Comparison of ENCODE assay signal across 16 cellular contexts in the genomic region with DNA sequence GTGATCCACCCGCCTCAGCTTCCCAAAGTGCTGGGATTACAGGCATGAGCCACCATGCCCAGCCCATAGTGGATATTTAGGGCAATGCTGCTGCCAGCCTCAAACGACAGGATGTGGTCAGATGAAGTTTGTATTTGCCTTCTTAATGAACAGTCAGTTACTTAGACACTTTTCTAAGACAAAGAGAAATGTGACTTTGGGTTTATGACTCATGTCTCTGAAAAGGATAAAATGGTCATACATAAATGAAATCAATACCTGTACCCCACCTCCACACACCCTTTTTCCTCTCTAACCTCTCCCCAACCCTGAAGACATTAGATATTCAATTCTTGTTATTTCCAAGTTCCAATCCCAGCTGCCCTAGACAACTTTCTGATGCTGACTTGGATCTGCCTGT.
DNase-seq lines count a peak whose midpoint lies in the region; ATAC-seq and TF ChIP-seq lines count a peak whose summit lies in the region.
"Had no signal": no experiment of that assay in that cellular context is flagged by ENCODE, and none has a peak within 500 bp of the region (broad histone marks: within the 10 kb centered on the region; RNA-seq: fewer than 3 reads in every experiment).

No MANE protein-coding gene starts in this region.

- POLR2A ChIA-PET in HEK293T (lab: Yijun Ruan, JAX): interaction anchor here (1.0 kb wide), 1 partner anchor 17 kb away, joined by 4 read pairs; no protein-coding TSS in a partner anchor

- no peak overlapping the region for H3K4me3 Mint-ChIP-seq in Calu3 (ENCODE audit: low read depth, unreplicated experiment)
- no peak overlapping the region for H3K4me3 Mint-ChIP-seq in activated naive CD8-positive, alpha-beta T cell treated with anti-CD3 and anti-CD28 coated beads, Interleukin-2, amount 50 U/mL, for 24 hours
- H3K4me3 Mint-ChIP-seq: stimulated activated memory B cell treated with anti-CD40 and anti-IgM and Interleukin-4, amounts not matched to agents 10 μg/mL and 1 μg/mL and 100 μg/mL, for 72 hours; T-cell had no signal

- H3K9me3 Mint-ChIP-seq in Calu3 (ENCODE audit: low read depth, unreplicated experiment): peaks cover 9% of the 10 kb centered on the region
- peaks cover 23% of the 10 kb centered on the region for H3K9me3 Mint-ChIP-seq in activated naive CD8-positive, alpha-beta T cell treated with anti-CD3 and anti-CD28 coated beads, Interleukin-2, amount 50 U/mL, for 24 hours

- DNase-seq in A172 (ENCODE audit: low spot score): peak; percentile 49
- no peak for DNase-seq in Calu3
- DNase-seq in LHCN-M2 (ENCODE audit: low read depth): peak; percentile 77
- DNase-seq in activated naive CD8-positive, alpha-beta T cell treated with anti-CD3 and anti-CD28 coated beads, Interleukin-2, amount 50 U/mL, for 24 hours: no peak
- no peak for DNase-seq in HEK293T (ENCODE audit: extremely low spot score)
- DNase-seq: amniotic stem cell, dermis blood vessel endothelial cell, NCI-H1092 treated with DMSO at 0.1 percent for 48 hours, NCI-H2081, NCI-H510A treated with DMSO at 0.1 percent for 48 hours, occipital lobe, SHP77 treated with DMSO at 0.1 percent for 48 hours, T-cell had no signal

- CTCF ChIA-PET in Calu3 (lab: Charles Lee): interaction anchor here (0.5 to 1.3 kb wide), 2 partner anchors 17 to 180 kb away, joined by 4 to 6 read pairs; no protein-coding TSS in a partner anchor
- CTCF ChIA-PET in HEK293T (lab: Yijun Ruan, JAX): no interaction called here

- no peak for TF ChIP-seq CTCF in Calu3 (IDR thresholded peaks at IDR 0.05; ENCODE audit: unreplicated experiment)

- peak; percentile 75 for ATAC-seq in activated naive CD8-positive, alpha-beta T cell treated with anti-CD3 and anti-CD28 coated beads, Interleukin-2, amount 50 U/mL, for 24 hours
- ATAC-seq in GM19035 (IDR thresholded peaks at IDR 0.05; ENCODE audit: unreplicated experiment) (no peak), HG02938 (IDR thresholded peaks at IDR 0.05; ENCODE audit: unreplicated experiment) (no peak)
- ATAC-seq: stimulated activated memory B cell treated with anti-CD40 and anti-IgM and Interleukin-4, amounts not matched to agents 10 μg/mL and 1 μg/mL and 100 μg/mL, for 72 hours; T-cell had no signal

- intact Hi-C loops in Calu3 (cut with micrococcal nuclease; ENCODE audit: unreplicated experiment): loop anchor here (2.0 kb wide), 1 partner anchor 262 kb away; no protein-coding TSS in a partner anchor

- peaks cover 4% of the 10 kb centered on the region for H3K27me3 Mint-ChIP-seq in Calu3 (ENCODE audit: unreplicated experiment)
- peaks cover 25% of the 10 kb centered on the region for H3K27me3 Mint-ChIP-seq in activated naive CD8-positive, alpha-beta T cell treated with anti-CD3 and anti-CD28 coated beads, Interleukin-2, amount 50 U/mL, for 24 hours

- peaks cover 40% of the 10 kb centered on the region for H3K4me1 Mint-ChIP-seq in Calu3 (ENCODE audit: low read depth, unreplicated experiment)
- H3K4me1 Mint-ChIP-seq in activated naive CD8-positive, alpha-beta T cell treated with anti-CD3 and anti-CD28 coated beads, Interleukin-2, amount 50 U/mL, for 24 hours: peaks cover 33% of the 10 kb centered on the region

- BruUV-seq in Calu3 (replicated peaks; lab: Mats Ljungman, UMichigan): no TSS peak

- H3K36me3 Mint-ChIP-seq in Calu3 (ENCODE audit: insufficient read depth, unreplicated experiment): peaks cover 21% of the 10 kb centered on the region
- H3K36me3 Mint-ChIP-seq in activated naive CD8-positive, alpha-beta T cell treated with anti-CD3 and anti-CD28 coated beads, Interleukin-2, amount 50 U/mL, for 24 hours (ENCODE audit: low read depth): peaks cover 15% of the 10 kb centered on the region
- H3K36me3 Mint-ChIP-seq: T-cell had no signal

- peak overlapping the region; percentile 69 for H3K27ac Mint-ChIP-seq in Calu3 (ENCODE audit: unreplicated experiment)
- H3K27ac Mint-ChIP-seq in activated naive CD8-positive, alpha-beta T cell treated with anti-CD3 and anti-CD28 coated beads, Interleukin-2, amount 50 U/mL, for 24 hours: no peak overlapping the region
- H3K27ac Mint-ChIP-seq: stimulated activated memory B cell treated with anti-CD40 and anti-IgM and Interleukin-4, amounts not matched to agents 10 μg/mL and 1 μg/mL and 100 μg/mL, for 72 hours had no signal

TF ChIP-seq in HEK293T, 16 proteins besides CTCF, POLR2A, EP300 and RAD21:
- TF ChIP-seq FOXM1 (IDR thresholded peaks at IDR 0.05; ENCODE audit: borderline replicate concordance) (no peak), L3MBTL2 (conservative IDR thresholded peaks at IDR 0.05) (no peak), HDGF (IDR thresholded peaks at IDR 0.05; ENCODE audit: borderline replicate concordance) (no peak), ZNF384 (IDR thresholded peaks at IDR 0.05) (no peak), BHLHE40 (IDR thresholded peaks at IDR 0.05; ENCODE audit: borderline replicate concordance) (no peak), ELF4 (IDR thresholded peaks at IDR 0.05) (no peak), FOXK2 (IDR thresholded peaks at IDR 0.05) (no peak), TARDBP (IDR thresholded peaks at IDR 0.05) (no peak), NFRKB (IDR thresholded peaks at IDR 0.05) (no peak), FOXA1 (IDR thresholded peaks at IDR 0.05) (no peak), LEF1 (IDR thresholded peaks at IDR 0.05; ENCODE audit: borderline replicate concordance) (no peak), SUZ12 (IDR thresholded peaks at IDR 0.05) (no peak), SP1 (IDR thresholded peaks at IDR 0.05) (no peak), ARNT (IDR thresholded peaks at IDR 0.05) (no peak), CTBP1 (IDR thresholded peaks at IDR 0.05; ENCODE audit: borderline replicate concordance) (no peak)
- TF ChIP-seq, protein P1, sequence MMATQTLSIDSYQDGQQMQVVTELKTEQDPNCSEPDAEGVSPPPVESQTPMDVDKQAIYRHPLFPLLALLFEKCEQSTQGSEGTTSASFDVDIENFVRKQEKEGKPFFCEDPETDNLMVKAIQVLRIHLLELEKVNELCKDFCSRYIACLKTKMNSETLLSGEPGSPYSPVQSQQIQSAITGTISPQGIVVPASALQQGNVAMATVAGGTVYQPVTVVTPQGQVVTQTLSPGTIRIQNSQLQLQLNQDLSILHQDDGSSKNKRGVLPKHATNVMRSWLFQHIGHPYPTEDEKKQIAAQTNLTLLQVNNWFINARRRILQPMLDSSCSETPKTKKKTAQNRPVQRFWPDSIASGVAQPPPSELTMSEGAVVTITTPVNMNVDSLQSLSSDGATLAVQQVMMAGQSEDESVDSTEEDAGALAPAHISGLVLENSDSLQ (IDR thresholded peaks at IDR 0.05): no peak

Comparison
In these comparisons a context has a peak if more than half of its experiments do, and no peak if none do; other contexts are left out.
1. DNase-seq: peak in A172 (single experiment) and LHCN-M2 (single experiment); none in Calu3 (single experiment), activated naive CD8-positive, alpha-beta T cell treated with anti-CD3 and anti-CD28 coated beads, Interleukin-2, amount 50 U/mL, for 24 hours (single experiment) and HEK293T (single experiment).